Comparison of ENCODE assay signal across 16 cellular contexts in the genomic region with DNA sequence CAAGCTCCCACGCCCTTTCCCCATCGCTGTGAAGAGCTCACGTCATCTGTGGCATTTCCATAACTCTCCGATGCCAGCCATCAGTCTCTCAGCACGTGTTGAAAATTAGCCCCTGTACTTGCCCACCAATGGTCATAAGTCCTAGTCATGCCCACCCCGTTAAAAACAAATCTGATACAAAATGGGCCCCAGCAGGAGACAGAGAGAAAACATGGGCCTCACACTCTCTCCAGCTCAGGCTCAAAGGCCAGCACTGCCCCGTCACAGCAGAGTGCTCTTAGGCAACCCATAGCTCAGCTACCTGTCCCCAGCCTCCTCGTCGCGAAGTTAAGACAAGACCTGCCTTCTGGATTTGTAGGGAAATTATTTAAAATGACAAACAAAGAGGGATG. TPM values are rescaled to one million over a fixed set of nuclear protein-coding genes. Genes with fewer than 3 reads are reported as not detected.
A peak's percentile ranks its signal among the peaks of the same experiment; 100 is the strongest.
DNase-seq lines count a peak whose midpoint lies in the region; ATAC-seq and TF ChIP-seq lines count a peak whose summit lies in the region.
"Had no signal": no experiment of that assay in that cellular context is flagged by ENCODE, and none has a peak within 500 bp of the region (broad histone marks: within the 10 kb centered on the region; RNA-seq: fewer than 3 reads in every experiment).

No MANE protein-coding gene starts in this region.

- no peak overlapping the region for H3K27ac ChIP-seq in foreskin keratinocyte
- H3K27ac ChIP-seq: GM23248 had no signal

- no peaks in the 10 kb centered on the region for H3K9me3 Mint-ChIP-seq in T-helper 2 cell treated with Interferon-gamma antibody and Interleukin-4, amounts not matched to agents 5 μg/mL and 100 μg/mL, for 36 hours
- no peaks in the 10 kb centered on the region for H3K9me3 Mint-ChIP-seq in stimulated activated naive CD8-positive, alpha-beta T cell treated with anti-CD3 and anti-CD28 coated beads, Interleukin-15, Interleukin-2, amounts not matched to agents 100 ng/mL and 50 ng/mL, for 24 hours
- H3K9me3 Mint-ChIP-seq in WTC11, result no peaks in the 10 kb centered on the region
- H3K9me3 Mint-ChIP-seq: CD8-positive, alpha-beta memory T cell had no signal

- POLR2A ChIA-PET in WTC11 (lab: Charles Lee), result no interaction called here

- TF ChIP-seq CTCF in foreskin keratinocyte (conservative IDR thresholded peaks at IDR 0.05), result no peak
- TF ChIP-seq CTCF in WTC11 (IDR thresholded peaks at IDR 0.05), result no peak

- no peaks in the 10 kb centered on the region for H3K4me1 ChIP-seq in foreskin keratinocyte

- peak overlapping the region; percentile 19 for H3K4me3 Mint-ChIP-seq in T-helper 2 cell treated with Interferon-gamma antibody and Interleukin-4, amounts not matched to agents 5 μg/mL and 100 μg/mL, for 36 hours
- peak overlapping the region; percentile 63 for H3K4me3 Mint-ChIP-seq in stimulated activated naive CD8-positive, alpha-beta T cell treated with anti-CD3 and anti-CD28 coated beads, Interleukin-15, Interleukin-2, amounts not matched to agents 100 ng/mL and 50 ng/mL, for 24 hours
- no peak overlapping the region for H3K4me3 Mint-ChIP-seq in WTC11

- ATAC-seq in stimulated activated naive CD8-positive, alpha-beta T cell treated with anti-CD3 and anti-CD28 coated beads, Interleukin-15, Interleukin-2, amounts not matched to agents 100 U/mL and 50 U/mL, for 24 hours, result no peak
- ATAC-seq in GM21390 (IDR thresholded peaks at IDR 0.05; ENCODE audit: unreplicated experiment), result no peak
- ATAC-seq in foreskin keratinocyte, result no peak
- ATAC-seq in WTC11, result no peak

- peaks cover 25% of the 10 kb centered on the region for H3K36me3 Mint-ChIP-seq in T-helper 2 cell treated with Interferon-gamma antibody and Interleukin-4, amounts not matched to agents 5 μg/mL and 100 μg/mL, for 36 hours (ENCODE audit: low read depth)
- peaks cover 13% of the 10 kb centered on the region for H3K36me3 Mint-ChIP-seq in stimulated activated naive CD8-positive, alpha-beta T cell treated with anti-CD3 and anti-CD28 coated beads, Interleukin-15, Interleukin-2, amounts not matched to agents 100 ng/mL and 50 ng/mL, for 24 hours (ENCODE audit: low read depth)
- H3K36me3 Mint-ChIP-seq in WTC11, result no peaks in the 10 kb centered on the region

- CTCF ChIA-PET in WTC11 (lab: Charles Lee), result no interaction called here

- H3K27me3 Mint-ChIP-seq in T-helper 2 cell treated with Interferon-gamma antibody and Interleukin-4, amounts not matched to agents 5 μg/mL and 100 μg/mL, for 36 hours (ENCODE audit: low read depth), result no peaks in the 10 kb centered on the region
- H3K27me3 Mint-ChIP-seq in stimulated activated naive CD8-positive, alpha-beta T cell treated with anti-CD3 and anti-CD28 coated beads, Interleukin-15, Interleukin-2, amounts not matched to agents 100 ng/mL and 50 ng/mL, for 24 hours, result no peaks in the 10 kb centered on the region
- no peaks in the 10 kb centered on the region for H3K27me3 Mint-ChIP-seq in WTC11 (ENCODE audit: low read depth)
- H3K27me3 Mint-ChIP-seq: CD8-positive, alpha-beta memory T cell had no signal

- no peaks in the 10 kb centered on the region for H3K27me3 ChIP-seq in foreskin keratinocyte

- peaks cover 46% of the 10 kb centered on the region for H3K4me1 Mint-ChIP-seq in T-helper 2 cell treated with Interferon-gamma antibody and Interleukin-4, amounts not matched to agents 5 μg/mL and 100 μg/mL, for 36 hours (ENCODE audit: low read depth)
- H3K4me1 Mint-ChIP-seq in stimulated activated naive CD8-positive, alpha-beta T cell treated with anti-CD3 and anti-CD28 coated beads, Interleukin-15, Interleukin-2, amounts not matched to agents 100 ng/mL and 50 ng/mL, for 24 hours (ENCODE audit: low read depth), result peaks cover 61% of the 10 kb centered on the region
- peaks cover 18% of the 10 kb centered on the region for H3K4me1 Mint-ChIP-seq in WTC11

- peak overlapping the region; percentile 55 for H3K27ac Mint-ChIP-seq in T-helper 2 cell treated with Interferon-gamma antibody and Interleukin-4, amounts not matched to agents 5 μg/mL and 100 μg/mL, for 36 hours
- peak overlapping the region; percentile 94 for H3K27ac Mint-ChIP-seq in stimulated activated naive CD8-positive, alpha-beta T cell treated with anti-CD3 and anti-CD28 coated beads, Interleukin-15, Interleukin-2, amounts not matched to agents 100 ng/mL and 50 ng/mL, for 24 hours
- H3K27ac Mint-ChIP-seq in WTC11, result no peak overlapping the region

- no peak for DNase-seq in T-helper 2 cell treated with Interferon-gamma antibody and Interleukin-4, amounts not matched to agents 5 μg/mL and 100 μg/mL, for 36 hours (ENCODE audit: low spot score)
- no peak for DNase-seq in T-helper 2 cell
- no peak for DNase-seq in stimulated activated naive CD8-positive, alpha-beta T cell treated with anti-CD3 and anti-CD28 coated beads, Interleukin-15, Interleukin-2, amounts not matched to agents 100 U/mL and 50 U/mL, for 24 hours
- peak; percentile 24 for DNase-seq in left kidney (ENCODE audit: low read depth, low spot score)
- no peak for DNase-seq in foreskin keratinocyte
- DNase-seq in WTC11 (ENCODE audit: low spot score), result no peak
- DNase-seq: CD8-positive, alpha-beta memory T cell; DND-41; NCI-H1105 treated with DMSO at 0.1 percent for 48 hours; NCI-H1694 treated with DMSO at 0.1 percent for 48 hours; NCI-H2107; NCI-H2227 treated with DMSO at 0.1 percent for 48 hours; NCI-H524 had no signal

TF ChIP-seq in WTC11, 78 proteins besides CTCF, POLR2A, EP300 and RAD21:
- TF ChIP-seq NR3C1 (CRISPR knock-in tag; conservative IDR thresholded peaks at IDR 0.05; ENCODE audit: low read depth) (no peak), SOX15 (CRISPR knock-in tag; IDR thresholded peaks at IDR 0.05) (no peak), E2F4 (CRISPR knock-in tag; IDR thresholded peaks at IDR 0.05; ENCODE audit: borderline replicate concordance, low read depth) (no peak), STAT6 (CRISPR knock-in tag; conservative IDR thresholded peaks at IDR 0.05; ENCODE audit: low read depth) (no peak), ZNF416 (CRISPR knock-in tag; IDR thresholded peaks at IDR 0.05) (no peak), ESRRA (CRISPR knock-in tag; IDR thresholded peaks at IDR 0.05; ENCODE audit: borderline replicate concordance) (no peak), TP53 (CRISPR knock-in tag; IDR thresholded peaks at IDR 0.05) (no peak), NFATC4 (CRISPR knock-in tag; IDR thresholded peaks at IDR 0.05) (no peak)
- TF ChIP-seq, protein P1, sequence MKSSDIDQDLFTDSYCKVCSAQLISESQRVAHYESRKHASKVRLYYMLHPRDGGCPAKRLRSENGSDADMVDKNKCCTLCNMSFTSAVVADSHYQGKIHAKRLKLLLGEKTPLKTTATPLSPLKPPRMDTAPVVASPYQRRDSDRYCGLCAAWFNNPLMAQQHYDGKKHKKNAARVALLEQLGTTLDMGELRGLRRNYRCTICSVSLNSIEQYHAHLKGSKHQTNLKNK (CRISPR knock-in tag; IDR thresholded peaks at IDR 0.05), result no peak
- TF ChIP-seq, protein P2, sequence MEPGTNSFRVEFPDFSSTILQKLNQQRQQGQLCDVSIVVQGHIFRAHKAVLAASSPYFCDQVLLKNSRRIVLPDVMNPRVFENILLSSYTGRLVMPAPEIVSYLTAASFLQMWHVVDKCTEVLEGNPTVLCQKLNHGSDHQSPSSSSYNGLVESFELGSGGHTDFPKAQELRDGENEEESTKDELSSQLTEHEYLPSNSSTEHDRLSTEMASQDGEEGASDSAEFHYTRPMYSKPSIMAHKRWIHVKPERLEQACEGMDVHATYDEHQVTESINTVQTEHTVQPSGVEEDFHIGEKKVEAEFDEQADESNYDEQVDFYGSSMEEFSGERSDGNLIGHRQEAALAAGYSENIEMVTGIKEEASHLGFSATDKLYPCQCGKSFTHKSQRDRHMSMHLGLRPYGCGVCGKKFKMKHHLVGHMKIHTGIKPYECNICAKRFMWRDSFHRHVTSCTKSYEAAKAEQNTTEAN (CRISPR knock-in tag; IDR thresholded peaks at IDR 0.05), result no peak
- TF ChIP-seq, protein P3, sequence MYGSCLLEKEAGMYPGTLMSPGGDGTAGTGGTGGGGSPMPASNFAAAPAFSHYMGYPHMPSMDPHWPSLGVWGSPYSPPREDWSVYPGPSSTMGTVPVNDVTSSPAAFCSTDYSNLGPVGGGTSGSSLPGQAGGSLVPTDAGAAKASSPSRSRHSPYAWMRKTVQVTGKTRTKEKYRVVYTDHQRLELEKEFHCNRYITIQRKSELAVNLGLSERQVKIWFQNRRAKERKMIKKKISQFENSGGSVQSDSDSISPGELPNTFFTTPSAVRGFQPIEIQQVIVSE (CRISPR knock-in tag; IDR thresholded peaks at IDR 0.05; ENCODE audit: borderline replicate concordance), result no peak

RNA-seq across cellular contexts. Expression of gene GOLGA8B, which starts 5.2 kb away (rescaled TPM):
- total RNA-seq in foreskin keratinocyte, result 26.5 and 36.5 TPM in 2 replicates
- 6.1 and 7.1 TPM in 2 replicates for polyA plus RNA-seq in foreskin keratinocyte
- total RNA-seq in WTC11 (2021), result 29.0 to 40.1 TPM (median 38.3 TPM) in 3 replicates
